ENCODE assay signal across 31 cellular contexts in the genomic region with DNA sequence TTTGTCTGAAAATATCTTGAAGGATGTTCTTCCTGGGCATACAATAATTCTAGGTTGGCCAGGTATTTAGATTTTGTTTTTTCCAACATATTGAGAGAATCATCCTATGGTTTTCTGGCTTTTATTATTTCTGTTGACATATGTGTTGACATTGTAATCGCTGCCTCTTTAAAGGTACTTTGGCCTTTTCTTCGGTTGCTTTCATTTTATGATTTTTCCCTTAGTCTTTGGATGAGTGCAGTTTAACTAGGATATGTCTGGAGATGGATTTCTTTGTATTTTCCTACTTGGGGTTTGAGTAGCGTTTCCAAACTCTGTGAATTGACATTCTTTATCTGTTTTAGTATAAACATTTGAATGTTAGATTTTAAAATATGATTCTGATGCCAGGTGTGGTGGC.
"Had no signal": no experiment of that assay in that cellular context is flagged by ENCODE, and none has a peak within 500 bp of the region (broad histone marks: within the 10 kb centered on the region; RNA-seq: fewer than 3 reads in every experiment).

No MANE protein-coding gene starts in this region.

- H3K27me3 ChIP-seq: adrenal gland, body of pancreas, gastrocnemius medialis had no signal

- H3K27ac ChIP-seq: adrenal gland, gastrocnemius medialis, WERI-Rb-1 had no signal

- DNase-seq: activated B cell treated with CpG ODN at 0.5 μM for 24 hours; activated CD4-positive, alpha-beta T cell treated with anti-CD3 and anti-CD28 coated beads for 48 hours; activated CD4-positive, alpha-beta T cell treated with anti-CD3 and anti-CD28 coated beads, Interleukin-2, amount 50 U/mL, for 1 hour; activated CD4-positive, alpha-beta T cell treated with anti-CD3 and anti-CD28 coated beads, Interleukin-2, amount 50 U/mL, for 48 hours; activated CD8-positive, alpha-beta memory T cell treated with anti-CD3 and anti-CD28 coated beads for 24 hours; activated CD8-positive, alpha-beta T cell treated with anti-CD3 and anti-CD28 coated beads for 36 hours; activated effector memory CD4-positive, alpha-beta T cell treated with anti-CD3 and anti-CD28 coated beads, Interleukin-2, amount 50 U/mL, for 16 hours; activated naive CD4-positive, alpha-beta T cell treated with anti-CD3 and anti-CD28 coated beads for 36 hours; activated naive CD8-positive, alpha-beta T cell treated with anti-CD3 and anti-CD28 coated beads for 36 hours; activated naive CD8-positive, alpha-beta T cell treated with anti-CD3 and anti-CD28 coated beads, Interleukin-2, amount 50 U/mL, for 24 hours; activated T-cell treated with anti-CD3 and anti-CD28 coated beads, Interleukin-2, amount 50 U/mL, for 4 hours; adrenal gland; amygdala; aorta; body of pancreas; caudate nucleus; cortex of kidney; dermis blood vessel endothelial cell; effector CD4-positive, alpha-beta T cell; effector memory CD8-positive, alpha-beta T cell; foreskin fibroblast; gastrocnemius medialis; glutamatergic neuron; T-helper 1 cell; T-helper 17 cell; T1000; WERI-Rb-1 had no signal

- H3K9me3 ChIP-seq: adrenal gland, body of pancreas, gastrocnemius medialis had no signal

- H3K27me3 Mint-ChIP-seq: activated B cell treated with CpG ODN at 0.5 μM for 24 hours; activated CD8-positive, alpha-beta T cell treated with anti-CD3 and anti-CD28 coated beads for 36 hours; activated naive CD4-positive, alpha-beta T cell treated with anti-CD3 and anti-CD28 coated beads, Interleukin-2, amount 50 U/mL, for 24 hours; activated naive CD8-positive, alpha-beta T cell treated with anti-CD3 and anti-CD28 coated beads for 36 hours; activated naive CD8-positive, alpha-beta T cell treated with anti-CD3 and anti-CD28 coated beads, Interleukin-2, amount 50 U/mL, for 24 hours; effector memory CD8-positive, alpha-beta T cell; T-helper 17 cell had no signal

- H3K9me3 Mint-ChIP-seq: activated B cell treated with CpG ODN at 0.5 μM for 24 hours; activated CD8-positive, alpha-beta T cell treated with anti-CD3 and anti-CD28 coated beads for 36 hours; activated naive CD4-positive, alpha-beta T cell treated with anti-CD3 and anti-CD28 coated beads for 36 hours; activated naive CD4-positive, alpha-beta T cell treated with anti-CD3 and anti-CD28 coated beads, Interleukin-2, amount 50 U/mL, for 24 hours; activated naive CD8-positive, alpha-beta T cell treated with anti-CD3 and anti-CD28 coated beads for 36 hours; activated naive CD8-positive, alpha-beta T cell treated with anti-CD3 and anti-CD28 coated beads, Interleukin-2, amount 50 U/mL, for 24 hours; activated T-cell treated with anti-CD3 and anti-CD28 coated beads, Interleukin-2, amount 50 U/mL, for 4 hours; activated T-helper 2 cell treated with anti-CD3 and anti-CD28 coated beads, Interferon-gamma antibody, Interleukin-2, Interleukin-4, amounts not matched to agents 10 μg/mL and 5 μg/mL and 100 μg/mL, durations not matched to agents 14 hours and 24 hours and 36 hours; effector memory CD8-positive, alpha-beta T cell; T-helper 2 cell treated with Interferon-gamma antibody and Interleukin-4, amounts not matched to agents 5 μg/mL and 100 μg/mL, for 36 hours had no signal

- H3K4me1 ChIP-seq: adrenal gland, gastrocnemius medialis had no signal

- H3K4me3 Mint-ChIP-seq: activated B cell treated with CpG ODN at 0.5 μM for 24 hours; activated CD8-positive, alpha-beta T cell treated with anti-CD3 and anti-CD28 coated beads for 36 hours; activated naive CD4-positive, alpha-beta T cell treated with anti-CD3 and anti-CD28 coated beads for 36 hours; activated naive CD4-positive, alpha-beta T cell treated with anti-CD3 and anti-CD28 coated beads, Interleukin-2, amount 50 U/mL, for 24 hours; activated naive CD8-positive, alpha-beta T cell treated with anti-CD3 and anti-CD28 coated beads for 36 hours; activated naive CD8-positive, alpha-beta T cell treated with anti-CD3 and anti-CD28 coated beads, Interleukin-2, amount 50 U/mL, for 24 hours; activated T-cell treated with anti-CD3 and anti-CD28 coated beads, Interleukin-2, amount 50 U/mL, for 4 hours; effector memory CD8-positive, alpha-beta T cell; T-helper 17 cell; T-helper 2 cell treated with Interferon-gamma antibody and Interleukin-4, amounts not matched to agents 5 μg/mL and 100 μg/mL, for 36 hours had no signal

- ATAC-seq: activated CD4-positive, CD25-positive, alpha-beta regulatory T cell treated with anti-CD3 and anti-CD28 coated beads, Interleukin-2, amount 50 U/mL, for 24 hours; activated CD8-positive, alpha-beta T cell treated with anti-CD3 and anti-CD28 coated beads for 36 hours; activated naive CD8-positive, alpha-beta T cell treated with anti-CD3 and anti-CD28 coated beads, Interleukin-2, amount 50 U/mL, for 24 hours; activated T-cell treated with anti-CD3 and anti-CD28 coated beads, Interleukin-2, amount 50 U/mL, for 4 hours; body of pancreas; effector memory CD8-positive, alpha-beta T cell; gastrocnemius medialis; T-helper 17 cell had no signal

- H3K27ac Mint-ChIP-seq: activated B cell treated with CpG ODN at 0.5 μM for 24 hours; activated CD8-positive, alpha-beta T cell treated with anti-CD3 and anti-CD28 coated beads for 36 hours; activated naive CD4-positive, alpha-beta T cell treated with anti-CD3 and anti-CD28 coated beads for 36 hours; activated naive CD4-positive, alpha-beta T cell treated with anti-CD3 and anti-CD28 coated beads, Interleukin-2, amount 50 U/mL, for 24 hours; activated naive CD8-positive, alpha-beta T cell treated with anti-CD3 and anti-CD28 coated beads for 36 hours; activated naive CD8-positive, alpha-beta T cell treated with anti-CD3 and anti-CD28 coated beads, Interleukin-2, amount 50 U/mL, for 24 hours; activated T-helper 2 cell treated with anti-CD3 and anti-CD28 coated beads, Interferon-gamma antibody, Interleukin-2, Interleukin-4, amounts not matched to agents 10 μg/mL and 5 μg/mL and 100 μg/mL, durations not matched to agents 14 hours and 24 hours and 36 hours; T-helper 17 cell; T-helper 2 cell treated with Interferon-gamma antibody and Interleukin-4, amounts not matched to agents 5 μg/mL and 100 μg/mL, for 36 hours had no signal

- H3K4me3 ChIP-seq: adrenal gland, body of pancreas, gastrocnemius medialis had no signal
